27 cellular contexts compared by ENCODE assay signal in genomic region chr11:35917676-35918075, GRCh38. TPM values are rescaled to one million over a fixed set of nuclear protein-coding genes. Genes with fewer than 3 reads are reported as not detected.
DNase-seq lines count a peak whose midpoint lies in the region; ATAC-seq and TF ChIP-seq lines count a peak whose summit lies in the region.
"Had no signal": no experiment of that assay in that cellular context is flagged by ENCODE, and none has a peak within 500 bp of the region (broad histone marks: within the 10 kb centered on the region; RNA-seq: fewer than 3 reads in every experiment).

No MANE protein-coding gene starts in this region.

- peak; percentile 69 for ATAC-seq in HG02870 (IDR thresholded peaks at IDR 0.05; ENCODE audit: unreplicated experiment)
- ATAC-seq: activated CD4-positive, alpha-beta T cell treated with anti-CD3 and anti-CD28 coated beads for 36 hours; activated T-cell treated with anti-CD3 and anti-CD28 coated beads, Interleukin-2, amount 50 U/mL, for 4 hours; foreskin keratinocyte; heart right ventricle; left colon had no signal

- TF ChIP-seq CTCF in GM13977 (IDR thresholded peaks at IDR 0.05; ENCODE audit: extremely low read depth, insufficient read depth, missing control alignments) (no peak), GM20000 (IDR thresholded peaks at IDR 0.05; ENCODE audit: extremely low read depth, missing control alignments) (no peak), MM.1S (IDR thresholded peaks at IDR 0.05; ENCODE audit: low read length) (no peak), hepatocyte (IDR thresholded peaks at IDR 0.05; ENCODE audit: poor library complexity) (no peak)

- H3K9me3 ChIP-seq in MM.1S (replicated peaks; ENCODE audit: insufficient read depth, low read length) (no peaks in the 10 kb centered on the region), hepatocyte (ENCODE audit: low read depth) (no peaks in the 10 kb centered on the region)
- H3K9me3 ChIP-seq: heart right ventricle, Peyer's patch, SJSA1, transverse colon had no signal

- H4K20me1 ChIP-seq in MM.1S (ENCODE audit: insufficient read depth, low read length) = no peaks in the 10 kb centered on the region
- H4K20me1 ChIP-seq in hepatocyte (ENCODE audit: insufficient read depth, poor library complexity, severe bottlenecking) = no peaks in the 10 kb centered on the region

- no peak overlapping the region for H3K27ac ChIP-seq in MM.1S (ENCODE audit: low read length)
- H3K27ac ChIP-seq in hepatocyte = no peak overlapping the region
- H3K27ac ChIP-seq: brain microvascular endothelial cell, foreskin keratinocyte, heart right ventricle, Peyer's patch, SJSA1, transverse colon had no signal

- no peak overlapping the region for H3K4me2 ChIP-seq in MM.1S (ENCODE audit: low read depth, low read length)
- no peak overlapping the region for H3K4me2 ChIP-seq in hepatocyte

- peak; percentile 44 for DNase-seq in GM13977 (ENCODE audit: low spot score)
- peak; percentile 42 for DNase-seq in GM20000 (ENCODE audit: low spot score)
- DNase-seq in MM.1S = peak; percentile 85
- no peak for DNase-seq in hepatocyte (ENCODE audit: low spot score)
- no peak for DNase-seq in NCI-H128 (lab: John Stamatoyannopoulos, UW; ENCODE audit: unreplicated experiment)
- no peak for DNase-seq in NCI-H1694 treated with DMSO at 0.1 percent for 48 hours (lab: John Stamatoyannopoulos, UW)
- DNase-seq in effector CD8-positive, alpha-beta T cell (lab: John Stamatoyannopoulos, UW) = no peak
- DNase-seq: activated CD4-positive, alpha-beta T cell treated with anti-CD3 and anti-CD28 coated beads for 36 hours; activated naive CD4-positive, alpha-beta T cell; activated T-cell treated with anti-CD3 and anti-CD28 coated beads, Interleukin-2, amount 50 U/mL, for 4 hours; brain microvascular endothelial cell; C1 segment of cervical spinal cord; DND-41; effector CD4-positive, alpha-beta T cell; foreskin keratinocyte; GOT3; heart right ventricle; left colon; MG63; NCI-H1417 treated with DMSO at 0.1 percent for 48 hours; NCI-H524; Peyer's patch; stimulated activated CD8-positive, alpha-beta memory T cell treated with anti-CD3 and anti-CD28 coated beads, Interleukin-4, amount 100 ng/mL, for 48 hours; T-helper 1 cell; transverse colon had no signal

- H3K4me1 ChIP-seq in MM.1S (ENCODE audit: low read length) (peaks cover 6% of the 10 kb centered on the region; the same call in 1 of the 2 replicates), hepatocyte (ENCODE audit: insufficient read depth) (no peaks in the 10 kb centered on the region)
- H3K4me1 ChIP-seq: foreskin keratinocyte, Peyer's patch, transverse colon had no signal

- H2AFZ ChIP-seq in MM.1S (ENCODE audit: low read length) (no peak overlapping the region), hepatocyte (no peak overlapping the region)

- H3K36me3 ChIP-seq in MM.1S (replicated peaks; ENCODE audit: insufficient read depth, low read length) = no peaks in the 10 kb centered on the region
- no peaks in the 10 kb centered on the region for H3K36me3 ChIP-seq in hepatocyte (replicated peaks; ENCODE audit: insufficient read depth, low read depth)
- H3K36me3 ChIP-seq: brain microvascular endothelial cell, heart right ventricle, MG63, Peyer's patch, SJSA1, transverse colon had no signal

- H3K4me3 ChIP-seq in MM.1S (ENCODE audit: low read length) (no peak overlapping the region), hepatocyte (no peak overlapping the region)
- H3K4me3 ChIP-seq: heart right ventricle, MG63, Peyer's patch, SJSA1, transverse colon had no signal

- H3K9ac ChIP-seq in MM.1S (ENCODE audit: low read length) = no peak overlapping the region

- in situ Hi-C loops in GM13977 (cut with MboI; ENCODE audit: low pct_unique_long_range_greater_than_20kb, low sequenced_read_pairs, unreplicated experiment) = no loop called here

- H3K9me2 ChIP-seq in MM.1S (replicated peaks; ENCODE audit: insufficient read depth, low read length) (no peaks in the 10 kb centered on the region), hepatocyte (replicated peaks; ENCODE audit: insufficient read depth) (no peaks in the 10 kb centered on the region)

- H3K79me2 ChIP-seq in MM.1S (ENCODE audit: low read length) (no peaks in the 10 kb centered on the region), hepatocyte (no peaks in the 10 kb centered on the region)

- peaks cover 9% of the 10 kb centered on the region; the same call in 1 of the 2 replicates for H3F3A ChIP-seq in MM.1S (ENCODE audit: insufficient read depth, low read length)

- 87% methylated on average over 4 of the region's 4 CpGs for WGBS in hepatocyte (ENCODE audit: low lambda C conversion rate, missing lambda C conversion rate)

- H3K27me3 ChIP-seq in MM.1S (replicated peaks; ENCODE audit: insufficient read depth, low read length) (peaks cover 89% of the 10 kb centered on the region), hepatocyte (peaks cover 7% of the 10 kb centered on the region)
- H3K27me3 ChIP-seq: brain microvascular endothelial cell, Peyer's patch, SJSA1 had no signal

RNA-seq across cellular contexts. Expression of gene LDLRAD3, which starts 26.2 kb away (rescaled TPM):
- 11.8 and 12.2 TPM in 2 replicates for total RNA-seq in hepatocyte
- 7.4 and 12.2 TPM in 2 replicates for polyA plus RNA-seq in hepatocyte

Comparison
In these comparisons a context has a peak if more than half of its experiments do, and no peak if none do; other contexts are left out.
1. DNase-seq: peak in GM13977 (single experiment), GM20000 (single experiment) and MM.1S (single experiment); none in hepatocyte (single experiment), NCI-H128 (single experiment), NCI-H1694 treated with DMSO at 0.1 percent for 48 hours (single experiment) and effector CD8-positive, alpha-beta T cell (single experiment).